20 cellular contexts compared by ENCODE assay signal in genomic region chr15:58487724-58488120, GRCh38. TPM values are rescaled to one million over a fixed set of nuclear protein-coding genes. Genes with fewer than 3 reads are reported as not detected.
"Had no signal": no experiment of that assay in that cellular context is flagged by ENCODE, and none has a peak within 500 bp of the region (broad histone marks: within the 10 kb centered on the region; RNA-seq: fewer than 3 reads in every experiment).

No MANE protein-coding gene starts in this region.

- H3K4me3 ChIP-seq: heart left ventricle, mucosa of descending colon, psoas muscle, sigmoid colon, stomach, thoracic aorta, transverse colon, uterus had no signal

- H3K4me1 ChIP-seq: sigmoid colon, uterus had no signal

- H3K27me3 ChIP-seq: heart left ventricle, sigmoid colon, stomach, transverse colon, uterus had no signal

- DNase-seq: effector memory CD4-positive, alpha-beta T cell; heart left ventricle; hippocampal formation; islet precursor cell; mammary epithelial cell; mucosa of descending colon; nephron progenitor cell; psoas muscle; sigmoid colon; small intestine; stimulated activated CD4-positive, alpha-beta T cell treated with anti-CD3 and anti-CD28 coated beads, Interleukin-12 subunit alpha, Interleukin-12 subunit beta, amount 100 ng/mL, for 4 hours; stimulated activated naive CD4-positive, alpha-beta T cell; stomach; substantia nigra; transverse colon; uterus had no signal

- H3K9me3 ChIP-seq: sigmoid colon, uterus had no signal

- H3K36me3 ChIP-seq: heart left ventricle, sigmoid colon, stomach, thoracic aorta, transverse colon, uterus had no signal

- H3K4me3 Mint-ChIP-seq: nephron progenitor cell had no signal

- H3K27ac ChIP-seq: heart left ventricle, psoas muscle, sigmoid colon, stomach, transverse colon, uterus had no signal

- ATAC-seq: esophagus mucosa, heart left ventricle, left lobe of liver, mucosa of descending colon, psoas muscle had no signal

- H3K27ac Mint-ChIP-seq: nephron progenitor cell had no signal

RNA-seq across cellular contexts. Expression of gene LIPC, which starts 55.9 kb away (rescaled TPM):
- total RNA-seq: esophagus mucosa, frontal cortex, mammary epithelial cell, psoas muscle, thoracic aorta had no signal
- polyA plus RNA-seq: mammary epithelial cell had no signal
